12 cellular contexts compared by ENCODE assay signal in genomic region chr18:77069931-77070330, GRCh38.
DNase-seq lines count a peak whose midpoint lies in the region; FAIRE-seq lines count a peak whose summit lies in the region.
"Had no signal": no experiment of that assay in that cellular context is flagged by ENCODE, and none has a peak within 500 bp of the region (broad histone marks: within the 10 kb centered on the region; RNA-seq: fewer than 3 reads in every experiment).

No MANE protein-coding gene starts in this region.

- no peaks in the 10 kb centered on the region for H3K9me2 ChIP-seq in Karpas-422 (replicated peaks; ENCODE audit: insufficient read depth, low read length)

- H3K4me1 ChIP-seq in Karpas-422 (ENCODE audit: low read length), result peaks cover 70% of the 10 kb centered on the region

- no peak overlapping the region for H2AFZ ChIP-seq in Karpas-422 (ENCODE audit: low read length)

- H3K27me3 ChIP-seq in Karpas-422 (ENCODE audit: low read length), result no peaks in the 10 kb centered on the region
- H3K27me3 ChIP-seq: ascending aorta, transverse colon had no signal

- H4K20me1 ChIP-seq in Karpas-422 (ENCODE audit: insufficient read depth, low read depth, low read length), result no peaks in the 10 kb centered on the region

- DNase-seq in GM18507 (ENCODE audit: extremely low spot score, insufficient read length, low read depth) (no peak), T-helper 22 cell (ENCODE audit: low read depth) (peak; percentile 82), EL (no peak), Karpas-422 (no peak), NCI-H1048 (lab: John Stamatoyannopoulos, UW) (no peak)
- DNase-seq in effector CD4-positive, alpha-beta T cell, result peak; percentile 58
- DNase-seq: islet precursor cell, NCI-H2081, transverse colon had no signal

- H3K9ac ChIP-seq in Karpas-422 (ENCODE audit: low read length), result no peak overlapping the region

- no peaks in the 10 kb centered on the region; the same call in 1 of the 2 replicates for H3K36me3 ChIP-seq in Karpas-422 (ENCODE audit: insufficient read depth, low read length)

- H3K27ac ChIP-seq in skin epidermis, result peak overlapping the region in 15 of 21 experiments; percentile 19 to 91 (median 83)
- H3K27ac ChIP-seq in Karpas-422 (ENCODE audit: low read length), result no peak overlapping the region
- H3K27ac ChIP-seq: VCaP had no signal

- peak; percentile 15 for FAIRE-seq in GM18507 (lab: Jason Lieb, UNC)

- H3K4me3 ChIP-seq in skin epidermis (no peak overlapping the region), Karpas-422 (ENCODE audit: low read length) (no peak overlapping the region)
- H3K4me3 ChIP-seq: ascending aorta, transverse colon had no signal

- H3K4me2 ChIP-seq in Karpas-422 (ENCODE audit: low read depth, low read length, poor library complexity, severe bottlenecking), result no peak overlapping the region

- no peaks in the 10 kb centered on the region for H3K9me3 ChIP-seq in Karpas-422 (ENCODE audit: low read length)
- H3K9me3 ChIP-seq: ascending aorta, transverse colon had no signal

- H3K79me2 ChIP-seq in Karpas-422 (ENCODE audit: low read length), result peaks cover 72% of the 10 kb centered on the region

Comparison
In these comparisons a context has a peak if more than half of its experiments do, and no peak if none do; other contexts are left out.
1. DNase-seq: peak in T-helper 22 cell (single experiment) and effector CD4-positive, alpha-beta T cell (single experiment); none in GM18507 (single experiment), EL (single experiment), Karpas-422 (single experiment) and NCI-H1048 (single experiment).